Comparison of ENCODE assay signal across 8 cellular contexts in the genomic region with DNA sequence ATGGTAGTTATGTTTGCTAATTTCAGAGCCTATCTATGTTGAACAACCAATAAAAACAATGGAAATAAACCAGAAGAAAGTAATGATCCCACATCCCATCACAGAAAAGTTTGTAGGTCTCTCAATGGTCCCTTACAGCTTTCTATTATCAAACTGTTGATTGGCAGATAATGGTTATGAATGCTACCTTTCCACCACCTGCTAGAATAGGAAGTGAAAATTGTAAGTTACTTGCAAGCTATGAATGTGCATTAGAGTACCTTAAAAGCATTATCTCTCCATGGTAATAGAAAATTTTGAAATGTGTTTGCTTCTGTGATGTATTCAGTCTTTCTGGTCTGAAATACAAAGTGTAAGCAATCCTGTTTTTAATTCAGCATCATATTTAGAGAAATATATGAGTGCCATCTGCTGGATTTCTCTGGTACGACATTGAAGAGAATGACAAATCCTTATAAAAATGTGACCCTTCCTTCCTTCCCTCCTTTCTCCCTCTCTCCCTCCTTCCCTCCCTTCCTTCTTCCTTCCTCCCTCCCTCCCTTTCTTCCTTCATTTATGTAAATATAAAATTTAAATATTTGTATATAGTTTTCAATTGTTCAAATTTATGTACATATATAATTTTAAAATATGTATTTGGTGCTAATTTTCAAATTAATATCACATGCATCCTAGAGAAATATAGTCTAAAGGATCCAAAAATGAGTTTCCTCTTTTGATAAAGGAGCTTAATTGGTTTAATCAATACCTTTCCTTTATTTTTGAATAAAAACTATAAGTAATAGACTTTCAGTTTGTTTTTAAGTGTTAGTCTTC. TPM values are rescaled to one million over a fixed set of nuclear protein-coding genes. Genes with fewer than 3 reads are reported as not detected.
DNase-seq lines count a peak whose midpoint lies in the region; ATAC-seq, FAIRE-seq and TF ChIP-seq lines count a peak whose summit lies in the region.

No MANE protein-coding gene starts in this region.

- no peaks in the 10 kb centered on the region for H4K20me1 ChIP-seq in H1 (replicated peaks in 1 of 2; ENCODE audit: control insufficient read depth in 1 of 2, insufficient read depth in 2 of 2, low read length in 2 of 2)

- H3K27me3 ChIP-seq in CD4-positive, alpha-beta T cell (ENCODE audit: control insufficient read depth, insufficient read depth, low read length): no peaks in the 10 kb centered on the region
- no peaks in the 10 kb centered on the region for H3K27me3 ChIP-seq in H1 (replicated peaks in 1 of 4; ENCODE audit: control insufficient read depth in 3 of 4, extremely low read depth in 1 of 4, insufficient read depth in 3 of 4, low read length in 3 of 4)

- H4K91ac ChIP-seq in H1 (replicated peaks; ENCODE audit: insufficient read length, low read length): no peak overlapping the region

- peak; percentile 13 for FAIRE-seq in H1 (lab: Jason Lieb, UNC)

- no peak overlapping the region for H2BK12ac ChIP-seq in H1 (ENCODE audit: low read depth, low read length)

- no peak overlapping the region for H3K4me3 Mint-ChIP-seq in CD4-positive, alpha-beta T cell

- no peak overlapping the region for H3K56ac ChIP-seq in H1 (replicated peaks; ENCODE audit: insufficient read length, low read depth, low read length)

- WGBS in H1 (ENCODE audit: extremely low coverage in 1 of 2, insufficient coverage in 1 of 2, insufficient read length in 1 of 2, insufficient replicate concordance in 2 of 2, low coverage in 1 of 2, low lambda C conversion rate in 2 of 2, missing lambda C conversion rate in 1 of 2), 2 experiments: 13% methylated on average over 1 of the region's 1 CpG; no CpG with 5 or more reads in 1 of the 2 experiments

- POLR2A ChIA-PET in CD4-positive, alpha-beta T cell (lab: Charles Lee): no interaction called here
- POLR2A ChIA-PET in H1 (lab: Charles Lee; ENCODE audit: partially characterized antibody): interaction anchor here (0.8 kb wide), 1 partner anchor 116 kb away, joined by 3 read pairs; no protein-coding TSS in a partner anchor

- no peaks in the 10 kb centered on the region for H3K9me3 Mint-ChIP-seq in CD4-positive, alpha-beta T cell

- H3K23me2 ChIP-seq in H1 (ENCODE audit: low read depth, low read length): no peaks in the 10 kb centered on the region

- no peak for DNase-seq in CD4-positive, alpha-beta T cell
- DNase-seq in NCI-H345 (lab: John Stamatoyannopoulos, UW) (peak; percentile 29), H1 (ENCODE audit: low read depth in 1 of 2, low spot score in 2 of 2) (no peak), pons (ENCODE audit: low spot score) (peak; percentile 61), occipital lobe (lab: John Stamatoyannopoulos, UW) (no peak)

- H3K36me3 Mint-ChIP-seq in CD4-positive, alpha-beta T cell (ENCODE audit: low read depth): no peaks in the 10 kb centered on the region

- no peak overlapping the region for H2BK15ac ChIP-seq in H1 (ENCODE audit: low read length)

- no peaks in the 10 kb centered on the region for H3K4me1 ChIP-seq in H1 (replicated peaks in 1 of 4; ENCODE audit: control insufficient read depth in 3 of 4, insufficient read depth in 4 of 4, low read length in 3 of 4)

- no peak overlapping the region for H4K8ac ChIP-seq in H1 (ENCODE audit: extremely low read depth, insufficient read depth, low read length)

- H3K4me2 ChIP-seq in H1 (ENCODE audit: insufficient read depth in 1 of 2, low read depth in 2 of 2, low read length in 2 of 2): no peak overlapping the region

- H3K18ac ChIP-seq in H1 (ENCODE audit: extremely low read depth, low read length): no peak overlapping the region

- no peak overlapping the region for H4K5ac ChIP-seq in H1 (ENCODE audit: insufficient read length, low read depth, low read length)

- H3K4me1 Mint-ChIP-seq in CD4-positive, alpha-beta T cell (ENCODE audit: low read depth): no peaks in the 10 kb centered on the region

- no peak overlapping the region for H3K27ac ChIP-seq in CD4-positive, alpha-beta T cell (ENCODE audit: low read depth, low read length)
- H3K27ac ChIP-seq in H1 (ENCODE audit: low read depth, low read length): no peak overlapping the region

- no peak overlapping the region for H3K4ac ChIP-seq in H1 (replicated peaks; ENCODE audit: insufficient read length, low read depth, low read length)

- H3K14ac ChIP-seq in H1 (ENCODE audit: insufficient read length): no peak overlapping the region

- no peak overlapping the region for H2AFZ ChIP-seq in H1 (ENCODE audit: low read length)

- H2BK120ac ChIP-seq in H1 (replicated peaks; ENCODE audit: low read depth, low read length): no peak overlapping the region

- CTCF ChIA-PET in CD4-positive, alpha-beta T cell (lab: Charles Lee): interaction anchor here (0.6 kb wide), 1 partner anchor 22 kb away, joined by 3 read pairs; no protein-coding TSS in a partner anchor
- CTCF ChIA-PET in H1 (lab: Charles Lee; ENCODE audit: partially characterized antibody): interaction anchor here (0.6 to 2.6 kb wide), 21 partner anchors 14 to 1595 kb away, joined by 3 to 18 read pairs (median 3); no protein-coding TSS in a partner anchor

- peak; percentile 64 to 77 for TF ChIP-seq RAD21 in H1 (IDR thresholded peaks at IDR 0.05 in 1 of 2, conservative IDR thresholded peaks at IDR 0.05 in 1 of 2; ENCODE audit: low read depth in 2 of 2, low read length in 2 of 2)

- no peaks in the 10 kb centered on the region for H3K79me1 ChIP-seq in H1 (ENCODE audit: low read depth, low read length)

- H3K9ac ChIP-seq in H1 (replicated peaks in 1 of 4; ENCODE audit: extremely low read depth in 1 of 4, low read depth in 3 of 4, low read length in 3 of 4): no peak overlapping the region

- H2BK5ac ChIP-seq in H1 (ENCODE audit: low read depth, low read length): no peak overlapping the region

- peaks cover 7% of the 10 kb centered on the region for H3K27me3 Mint-ChIP-seq in CD4-positive, alpha-beta T cell

- no peak overlapping the region for H3K27ac Mint-ChIP-seq in CD4-positive, alpha-beta T cell

- TF ChIP-seq POLR2A in H1 (IDR thresholded peaks at IDR 0.05; ENCODE audit: control extremely low read depth in 1 of 2, low read depth in 2 of 2, low read length in 2 of 2): no peak

- no peak for ATAC-seq in CD4-positive, alpha-beta T cell (ENCODE audit: poor library complexity)
- ATAC-seq in GM21619 (IDR thresholded peaks at IDR 0.05; ENCODE audit: unreplicated experiment) (peak; percentile 69), HG02571 (IDR thresholded peaks at IDR 0.05; ENCODE audit: unreplicated experiment) (no peak), GM21526 (IDR thresholded peaks at IDR 0.05; ENCODE audit: low FRiP score, unreplicated experiment) (no peak)

- intact Hi-C loops in CD4-positive, alpha-beta T cell (cut with DNase I, micrococcal nuclease): loop anchor here (2.0 to 5.0 kb wide), 4 partner anchors 679 to 1215 kb away; no protein-coding TSS in a partner anchor

- TF ChIP-seq EP300 in H1 (IDR thresholded peaks at IDR 0.05; ENCODE audit: borderline replicate concordance in 1 of 2, low read depth in 2 of 2, low read length in 2 of 2): no peak

- H3K79me2 ChIP-seq in H1 (ENCODE audit: control insufficient read depth in 1 of 2, insufficient read depth in 2 of 2, low read length in 2 of 2): no peaks in the 10 kb centered on the region

- no peak overlapping the region for H3K23ac ChIP-seq in H1 (ENCODE audit: insufficient read length)

- H2BK20ac ChIP-seq in H1 (ENCODE audit: low read length): no peak overlapping the region

- no peaks in the 10 kb centered on the region for H3K9me3 ChIP-seq in CD4-positive, alpha-beta T cell (ENCODE audit: control insufficient read depth, low read length)
- H3K9me3 ChIP-seq in H1 (ENCODE audit: insufficient read depth in 2 of 2, low read depth in 1 of 2, low read length in 1 of 2): no peaks in the 10 kb centered on the region

- peak; percentile 65 for TF ChIP-seq CTCF in CD4-positive, alpha-beta T cell (IDR thresholded peaks at IDR 0.05)
- peak in 1 of 3 experiments; percentile 54; a peak in 2 of 4 replicates for TF ChIP-seq CTCF in H1 (IDR thresholded peaks at IDR 0.05; ENCODE audit: control extremely low read depth in 1 of 3, insufficient read depth in 1 of 3, low read depth in 1 of 3, low read length in 3 of 3)

- no peak overlapping the region for H3K4me3 ChIP-seq in H1 (ENCODE audit: extremely low read depth in 1 of 4, insufficient read depth in 2 of 4, low read depth in 3 of 4, low read length in 4 of 4)

- H3K36me3 ChIP-seq in H1 (ENCODE audit: control insufficient read depth in 2 of 4, insufficient read depth in 4 of 4, low read length in 3 of 4): no peaks in the 10 kb centered on the region

- H2AK5ac ChIP-seq in H1 (ENCODE audit: low read depth, low read length): no peak overlapping the region

TF ChIP-seq in H1, 55 proteins besides CTCF, POLR2A, EP300 and RAD21:
- TF ChIP-seq, protein P1, sequence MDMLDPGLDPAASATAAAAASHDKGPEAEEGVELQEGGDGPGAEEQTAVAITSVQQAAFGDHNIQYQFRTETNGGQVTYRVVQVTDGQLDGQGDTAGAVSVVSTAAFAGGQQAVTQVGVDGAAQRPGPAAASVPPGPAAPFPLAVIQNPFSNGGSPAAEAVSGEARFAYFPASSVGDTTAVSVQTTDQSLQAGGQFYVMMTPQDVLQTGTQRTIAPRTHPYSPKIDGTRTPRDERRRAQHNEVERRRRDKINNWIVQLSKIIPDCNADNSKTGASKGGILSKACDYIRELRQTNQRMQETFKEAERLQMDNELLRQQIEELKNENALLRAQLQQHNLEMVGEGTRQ (IDR thresholded peaks at IDR 0.05; ENCODE audit: low read length): no peak
- no peak for TF ChIP-seq RNF2 (IDR thresholded peaks at IDR 0.05; ENCODE audit: borderline replicate concordance, low read depth, low read length, missing control alignments, poor library complexity, severe bottlenecking)
- no peak for TF ChIP-seq RBBP5 (IDR thresholded peaks at IDR 0.05; ENCODE audit: borderline replicate concordance, low read depth, low read length)
- TF ChIP-seq SIN3A (conservative IDR thresholded peaks at IDR 0.05 in 1 of 2, IDR thresholded peaks at IDR 0.05 in 1 of 2; ENCODE audit: low read depth in 1 of 2, low read length in 2 of 2): no peak

RNA-seq across cellular contexts. Expression of a gene that starts 41.4 kb away (rescaled TPM):
- not detected for total RNA-seq in CD4-positive, alpha-beta T cell
- not detected in 2 replicates for total RNA-seq in H1 (2021; fragmentation: NEBNext Ultra II Directional; extraction: Animal tissue kit (Norgen Biotek cat#: 25700))
- not detected in 2 replicates for polyA plus RNA-seq in H1 (2011; rRNA removed)
- polyA plus RNA-seq in H1 (2011; cell fraction: cytosol; rRNA removed): not detected
- polyA plus RNA-seq in H1 (2011; cell fraction: nucleus; rRNA removed): not detected
- not detected in 4 replicates for polyA plus RNA-seq in H1 (2012, experiment 1 of 2)
- not detected for polyA plus RNA-seq in H1 (2012, experiment 2 of 2)
- polyA plus RNA-seq in H1 (2013, experiment 1 of 2): not detected
- polyA plus RNA-seq in H1 (2013, experiment 2 of 2): not detected
- polyA minus RNA-seq in H1 (2011; rRNA and poly(A)+ RNA removed): not detected in 2 replicates
- polyA minus RNA-seq in H1 (2011; cell fraction: cytosol; rRNA and poly(A)+ RNA removed): not detected
- not detected for polyA minus RNA-seq in H1 (2011; cell fraction: nucleus; rRNA and poly(A)+ RNA removed)
- not detected for total RNA-seq in occipital lobe

Comparison
In these comparisons a context has a peak if more than half of its experiments do, and no peak if none do; other contexts are left out.
1. DNase-seq: peak in NCI-H345 (single experiment) and pons (single experiment); none in CD4-positive, alpha-beta T cell (0 of 10), H1 (0 of 2) and occipital lobe (single experiment).